Comparison of ENCODE assay signal across 1 cellular context in the genomic region with DNA sequence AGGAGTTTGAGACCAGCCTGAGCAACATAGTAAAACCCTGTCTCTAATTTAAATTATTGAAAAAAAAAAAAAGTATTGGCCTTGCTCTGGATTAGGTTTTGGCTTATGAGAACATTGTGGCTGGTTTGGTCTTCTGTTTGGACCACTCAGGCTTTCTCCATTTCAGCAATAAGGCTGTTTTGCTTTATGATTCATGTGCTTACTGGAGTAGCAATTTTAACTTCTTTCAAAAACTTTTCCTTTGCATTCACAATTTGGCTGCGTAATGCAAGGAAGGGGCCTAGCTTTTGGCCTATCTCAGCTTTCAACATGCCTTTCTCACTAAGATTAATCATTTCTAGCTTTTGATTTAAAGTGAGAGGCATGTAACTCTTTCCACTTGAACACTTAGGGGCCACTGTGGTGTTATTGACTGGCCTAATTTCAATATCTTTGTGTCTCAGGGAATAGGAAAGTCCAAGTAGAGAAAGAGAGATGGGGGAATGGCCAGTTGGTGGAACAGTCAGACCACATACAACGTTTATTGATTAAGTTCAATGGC.
TF ChIP-seq lines count a peak whose summit lies in the region.

No MANE protein-coding gene starts in this region.

TF ChIP-seq in K562, 482 proteins besides CTCF, POLR2A, EP300 and RAD21:
- no peak for TF ChIP-seq SMARCB1 (IDR thresholded peaks at IDR 0.05; ENCODE audit: insufficient read length, low read depth)
- TF ChIP-seq, protein P1, sequence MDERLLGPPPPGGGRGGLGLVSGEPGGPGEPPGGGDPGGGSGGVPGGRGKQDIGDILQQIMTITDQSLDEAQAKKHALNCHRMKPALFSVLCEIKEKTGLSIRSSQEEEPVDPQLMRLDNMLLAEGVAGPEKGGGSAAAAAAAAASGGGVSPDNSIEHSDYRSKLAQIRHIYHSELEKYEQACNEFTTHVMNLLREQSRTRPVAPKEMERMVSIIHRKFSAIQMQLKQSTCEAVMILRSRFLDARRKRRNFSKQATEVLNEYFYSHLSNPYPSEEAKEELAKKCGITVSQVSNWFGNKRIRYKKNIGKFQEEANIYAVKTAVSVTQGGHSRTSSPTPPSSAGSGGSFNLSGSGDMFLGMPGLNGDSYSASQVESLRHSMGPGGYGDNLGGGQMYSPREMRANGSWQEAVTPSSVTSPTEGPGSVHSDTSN (CRISPR knock-in tag; IDR thresholded peaks at IDR 0.05; ENCODE audit: low read depth) = no peak
- TF ChIP-seq, protein P1 (tag; conservative IDR thresholded peaks at IDR 0.05; ENCODE audit: low read depth) = peak; percentile 65
